ENCODE assay signal across 1 cellular context in the genomic region with DNA sequence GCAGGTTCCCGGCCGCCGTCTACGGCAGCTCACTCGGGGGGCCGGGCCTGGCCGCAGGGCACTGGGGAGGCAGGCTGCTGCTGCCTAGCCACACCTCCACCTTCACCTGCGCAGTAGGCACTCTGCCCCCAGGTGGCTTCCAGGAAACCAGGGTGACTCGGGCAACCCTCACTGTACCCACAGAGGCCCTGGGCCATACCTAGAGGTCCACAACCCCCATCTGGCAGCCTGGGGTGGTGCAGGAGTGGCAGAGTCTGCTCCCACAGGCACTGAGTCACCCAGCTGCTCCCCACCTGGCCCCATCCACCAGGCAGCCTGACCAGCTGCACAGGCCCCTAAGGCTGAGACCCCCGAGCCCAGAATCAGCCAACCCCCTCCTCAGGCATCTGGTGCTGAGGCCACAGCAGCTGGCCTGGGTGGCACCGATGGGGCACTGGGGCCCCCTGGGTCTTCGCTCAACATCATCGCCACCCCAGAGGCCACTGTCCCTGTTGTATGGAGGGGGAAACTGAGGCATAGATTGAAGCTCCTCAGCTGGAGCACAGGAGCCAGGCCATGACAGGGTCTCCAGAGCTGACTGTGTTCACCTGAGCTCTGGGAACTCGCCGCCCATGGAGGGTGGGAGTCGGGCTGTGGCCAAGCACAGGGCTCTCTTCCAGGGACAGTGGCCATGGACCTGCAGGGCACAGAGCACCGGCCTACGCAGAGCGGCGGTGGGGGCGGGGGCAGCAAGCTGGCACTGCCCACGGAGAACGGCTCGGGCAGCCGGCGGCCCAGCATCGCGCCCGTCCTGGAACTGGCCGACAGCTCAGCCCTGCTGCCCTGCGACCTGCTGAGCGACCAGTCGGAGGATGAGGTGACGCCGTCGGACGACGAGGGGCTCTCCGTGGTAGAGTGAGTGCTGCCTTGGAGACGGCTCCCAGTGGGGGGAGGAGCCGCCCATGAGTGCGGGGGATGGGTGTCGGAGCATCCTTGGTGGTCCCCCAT.
TF ChIP-seq lines count a peak whose summit lies in the region.

No MANE protein-coding gene starts in this region.

TF ChIP-seq in GM23338, 12 proteins besides CTCF, POLR2A, EP300 and RAD21:
- no peak for TF ChIP-seq ZNF462 (CRISPR knock-in tag; IDR thresholded peaks at IDR 0.05)
